8 cellular contexts compared by ENCODE assay signal in genomic region chr16:27549857-27550581, GRCh38.
DNase-seq lines count a peak whose midpoint lies in the region; ATAC-seq and TF ChIP-seq lines count a peak whose summit lies in the region.

TSS of gene GTF3C1 (minus strand) at chr16:27549913. CDS start at chr16:27549890, 23 bp downstream.
TSS of gene KATNIP (plus strand) at chr16:27550144. CDS start at chr16:27550171, 27 bp downstream.

- no peaks in the 10 kb centered on the region for H3K9me3 Mint-ChIP-seq in central memory CD8-positive, alpha-beta T cell

- H3K27ac Mint-ChIP-seq in central memory CD8-positive, alpha-beta T cell (ENCODE audit: low read depth), result peak within 1 kb of the TSS; percentile 100

- DNase-seq in AG09309 (ENCODE audit: low read depth), result peak; percentile 90
- DNase-seq in NCI-H446 (lab: John Stamatoyannopoulos, UW), result peak; percentile 97 to 98
- peak; percentile 100 for DNase-seq in activated CD4-positive, CD25-positive, alpha-beta regulatory T cell treated with anti-CD3 and anti-CD28 coated beads, Interleukin-2, amount 50 U/mL, for 16 hours (ENCODE audit: low read depth, low spot score)
- DNase-seq in central memory CD8-positive, alpha-beta T cell (ENCODE audit: low spot score in 2 of 2), result peak; percentile 100
- peak; percentile 99 for DNase-seq in islet precursor cell
- peak; percentile 100 for DNase-seq in stimulated activated CD4-positive, alpha-beta T cell treated with anti-CD3 and anti-CD28 coated beads, Interleukin-15, amount 100 ng/mL, for 1 hour (ENCODE audit: low read depth in 1 of 2, low spot score in 1 of 2)

- H3K4me1 Mint-ChIP-seq in central memory CD8-positive, alpha-beta T cell, result peaks cover 51% of the 10 kb centered on the region

- ATAC-seq in GM19025 (IDR thresholded peaks at IDR 0.05; ENCODE audit: low read depth, unreplicated experiment), result peak; percentile 94
- ATAC-seq in HG03342 (IDR thresholded peaks at IDR 0.05; ENCODE audit: unreplicated experiment), result peak; percentile 96
- peak; percentile 99 for ATAC-seq in central memory CD8-positive, alpha-beta T cell (replicated peaks; ENCODE audit: extremely low read depth, poor library complexity, severe bottlenecking)

- peak within 1 kb of the TSS; percentile 99 for H3K4me3 Mint-ChIP-seq in central memory CD8-positive, alpha-beta T cell

- no peak for TF ChIP-seq CTCF in AG09309 (IDR thresholded peaks at IDR 0.05; ENCODE audit: control insufficient read depth, insufficient read depth, low read depth, low read length, missing control alignments)

- no peaks in the 10 kb centered on the region for H3K27me3 Mint-ChIP-seq in central memory CD8-positive, alpha-beta T cell

- H3K36me3 Mint-ChIP-seq in central memory CD8-positive, alpha-beta T cell (ENCODE audit: insufficient read depth), result peaks cover 22% of the 10 kb centered on the region

- peak within 1 kb of the TSS; percentile 89 for H3K4me3 ChIP-seq in AG09309 (ENCODE audit: control insufficient read depth, low read depth, low read length)

Comparison
In these comparisons a context has a peak if more than half of its experiments do, and no peak if none do; other contexts are left out.
1. Peak in every context shown above with its lines: DNase-seq, ATAC-seq and H3K4me3 ChIP-seq.